In genomic region chr11:104320091-104320490, GRCh38 we compare ENCODE assay signal across 16 cellular contexts.
DNase-seq lines count a peak whose midpoint lies in the region; ATAC-seq and TF ChIP-seq lines count a peak whose summit lies in the region.
"Had no signal": no experiment of that assay in that cellular context is flagged by ENCODE, and none has a peak within 500 bp of the region (broad histone marks: within the 10 kb centered on the region; RNA-seq: fewer than 3 reads in every experiment).

No MANE protein-coding gene starts in this region.

- H3K4me3 ChIP-seq in astrocyte of the spinal cord (ENCODE audit: low read depth, low read length), result no peak overlapping the region
- H3K4me3 ChIP-seq: BLaER1, K562 had no signal

- DNase-seq in M059J (ENCODE audit: low read depth) (peak; percentile 35), astrocyte of the spinal cord (ENCODE audit: low read depth, low spot score) (peak; percentile 32), iris pigment epithelial cell (ENCODE audit: low read depth) (peak; percentile 75), NCI-H510A treated with DMSO at 0.1 percent for 48 hours (lab: John Stamatoyannopoulos, UW) (no peak), MV-4-11 (lab: John Stamatoyannopoulos, UW) (no peak)
- DNase-seq in stimulated activated naive CD8-positive, alpha-beta T cell treated with anti-CD3 and anti-CD28 coated beads, Interleukin-15, amount 100 ng/mL, for 72 hours, result no peak
- DNase-seq: CD8-positive, alpha-beta T cell; NCI-H1048; NCI-H1436 treated with DMSO at 0.1 percent for 48 hours; NCI-H2029 treated with DMSO at 0.1 percent for 48 hours; NCI-H510A; NCI-H82 had no signal

- no peaks in the 10 kb centered on the region for H3K27me3 Mint-ChIP-seq in stimulated activated naive CD8-positive, alpha-beta T cell treated with anti-CD3 and anti-CD28 coated beads, Interleukin-15, amount 100 ng/mL, for 72 hours

- TF ChIP-seq CTCF in astrocyte of the spinal cord (IDR thresholded peaks at IDR 0.05; ENCODE audit: low read depth, low read length), result no peak

- in situ Hi-C loops in astrocyte of the spinal cord (cut with HindIII; ENCODE audit: low sequenced_read_pairs), result no loop called here

- H3K4me1 Mint-ChIP-seq in stimulated activated naive CD8-positive, alpha-beta T cell treated with anti-CD3 and anti-CD28 coated beads, Interleukin-15, amount 100 ng/mL, for 72 hours, result no peaks in the 10 kb centered on the region

- peaks cover 0 to under 1% of the 10 kb centered on the region in 2 donors for H3K9me3 Mint-ChIP-seq in stimulated activated naive CD8-positive, alpha-beta T cell treated with anti-CD3 and anti-CD28 coated beads, Interleukin-15, amount 100 ng/mL, for 72 hours
- H3K9me3 Mint-ChIP-seq: CD8-positive, alpha-beta T cell had no signal

- no peak overlapping the region for H3K27ac Mint-ChIP-seq in stimulated activated naive CD8-positive, alpha-beta T cell treated with anti-CD3 and anti-CD28 coated beads, Interleukin-15, amount 100 ng/mL, for 72 hours
- H3K27ac Mint-ChIP-seq: CD8-positive, alpha-beta T cell had no signal

- no peak for ATAC-seq in stimulated activated naive CD8-positive, alpha-beta T cell treated with anti-CD3 and anti-CD28 coated beads, Interleukin-15, amount 100 ng/mL, for 72 hours
- ATAC-seq in GM18870 (IDR thresholded peaks at IDR 0.05; ENCODE audit: unreplicated experiment), result no peak
- ATAC-seq: CD8-positive, alpha-beta T cell; HCT116; K562 had no signal

- no peak overlapping the region for H3K4me3 Mint-ChIP-seq in stimulated activated naive CD8-positive, alpha-beta T cell treated with anti-CD3 and anti-CD28 coated beads, Interleukin-15, amount 100 ng/mL, for 72 hours
- H3K4me3 Mint-ChIP-seq: CD8-positive, alpha-beta T cell had no signal

Comparison
In these comparisons a context has a peak if more than half of its experiments do, and no peak if none do; other contexts are left out.
1. DNase-seq: peak in M059J (single experiment), astrocyte of the spinal cord (single experiment) and iris pigment epithelial cell (single experiment); none in stimulated activated naive CD8-positive, alpha-beta T cell treated with anti-CD3 and anti-CD28 coated beads, Interleukin-15, amount 100 ng/mL, for 72 hours (0 of 2), NCI-H510A treated with DMSO at 0.1 percent for 48 hours (single experiment) and MV-4-11 (single experiment).